In the genomic region with DNA sequence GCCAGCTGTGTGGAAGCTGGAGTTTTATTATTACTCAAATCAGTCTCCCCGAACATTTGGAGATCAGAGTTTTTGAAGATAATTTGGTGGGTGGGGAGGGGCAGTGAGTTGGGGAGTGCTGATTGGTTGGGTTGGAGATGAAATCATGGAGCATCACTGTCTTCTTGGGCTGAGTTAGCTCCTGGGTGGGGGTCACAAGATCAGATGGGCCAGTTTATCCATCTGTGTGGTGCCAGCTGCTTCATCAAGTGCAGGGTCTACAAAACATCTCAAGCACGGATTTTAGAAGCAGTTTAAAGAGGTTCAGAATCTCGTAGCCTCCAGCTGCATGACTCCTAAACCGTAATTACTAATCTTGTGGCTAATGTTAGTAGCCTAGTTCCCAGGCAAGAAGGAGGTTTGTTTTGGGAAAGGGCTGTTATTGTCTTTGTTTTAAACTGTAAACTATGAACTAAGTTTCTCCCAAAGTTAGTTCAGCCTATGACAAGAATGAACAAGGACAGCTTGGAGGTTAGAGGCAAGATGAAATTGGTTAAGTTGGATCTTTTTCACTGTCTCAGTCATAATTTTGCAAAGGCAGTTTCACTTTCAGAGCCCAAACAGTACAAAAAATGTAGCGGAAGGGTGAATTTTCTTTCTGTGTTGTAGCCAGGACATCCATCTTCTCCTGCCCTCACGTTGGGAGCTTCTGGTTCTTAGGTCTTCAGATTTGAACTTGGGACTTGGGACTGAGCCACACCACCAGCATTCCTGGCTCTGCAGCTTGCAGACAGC, we compare ENCODE assay signal across 12 cellular contexts. TPM values are rescaled to one million over a fixed set of nuclear protein-coding genes. Genes with fewer than 3 reads are reported as not detected.
A peak's percentile ranks its signal among the peaks of the same experiment; 100 is the strongest.
DNase-seq lines count a peak whose midpoint lies in the region; ATAC-seq, FAIRE-seq and TF ChIP-seq lines count a peak whose summit lies in the region.
"Had no signal": no experiment of that assay in that cellular context is flagged by ENCODE, and none has a peak within 500 bp of the region (broad histone marks: within the 10 kb centered on the region; RNA-seq: fewer than 3 reads in every experiment).

No MANE protein-coding gene starts in this region.

- peaks cover 27% of the 10 kb centered on the region for H3K4me1 ChIP-seq in A549
- peaks cover 0 to 9% (median 0%) of the 10 kb centered on the region in 3 donors for H3K4me1 ChIP-seq in gastroesophageal sphincter

- POLR2A ChIA-PET in A549 (lab: Yijun Ruan, JAX) = interaction anchor here (0.6 kb wide), 1 partner anchor 905 kb away, joined by 5 read pairs; no protein-coding TSS in a partner anchor

- no peaks in the 10 kb centered on the region for H3K36me3 ChIP-seq in gastroesophageal sphincter

- TF ChIP-seq RAD21 in A549 (conservative IDR thresholded peaks at IDR 0.05 in 1 of 2, IDR thresholded peaks at IDR 0.05 in 1 of 2) = no peak

- DNase-seq in A549 (ENCODE audit: low read depth in 1 of 2, low spot score in 1 of 2) (no peak), OCI-M1 (lab: John Stamatoyannopoulos, UW) (no peak), 8988T (no peak), NCI-H446 treated with DMSO at 0.1 percent for 48 hours (lab: John Stamatoyannopoulos, UW) (no peak)
- no peak for DNase-seq in T-helper 2 cell treated with Interferon-gamma antibody and Interleukin-4, amounts not matched to agents 5 μg/mL and 100 μg/mL, for 36 hours (ENCODE audit: low spot score)
- no peak for DNase-seq in effector CD4-positive, alpha-beta T cell
- DNase-seq: left cardiac atrium, NCI-H1092 had no signal

- H3K36me3 Mint-ChIP-seq in T-helper 2 cell treated with Interferon-gamma antibody and Interleukin-4, amounts not matched to agents 5 μg/mL and 100 μg/mL, for 36 hours (ENCODE audit: low read depth) = no peaks in the 10 kb centered on the region

- H3K27me3 Mint-ChIP-seq in T-helper 2 cell treated with Interferon-gamma antibody and Interleukin-4, amounts not matched to agents 5 μg/mL and 100 μg/mL, for 36 hours (ENCODE audit: low read depth) = peaks cover 8% of the 10 kb centered on the region

- FAIRE-seq in A549 (lab: Jason Lieb, UNC) = no peak
- FAIRE-seq: endothelial cell of umbilical vein had no signal

- ATAC-seq in A549 (no peak), GM18867 (IDR thresholded peaks at IDR 0.05; ENCODE audit: unreplicated experiment) (peak; percentile 59), gastroesophageal sphincter (peak; percentile 28)
- ATAC-seq: left cardiac atrium had no signal

- H3K27ac ChIP-seq in A549 = peak overlapping the region; percentile 44 to 72; a peak in 5 of 6 replicates
- peak overlapping the region; percentile 3 to 69 (median 57) for H3K27ac ChIP-seq in gastroesophageal sphincter
- H3K27ac ChIP-seq: C4-2B had no signal

- no peak overlapping the region for H3K4me2 ChIP-seq in A549

- H3K9me3 Mint-ChIP-seq in T-helper 2 cell treated with Interferon-gamma antibody and Interleukin-4, amounts not matched to agents 5 μg/mL and 100 μg/mL, for 36 hours = no peaks in the 10 kb centered on the region

- WGBS in A549 (ENCODE audit: missing lambda C conversion rate) = 89% methylated on average over 6 of the region's 6 CpGs
- WGBS in gastroesophageal sphincter (ENCODE audit: low coverage in 1 of 2), 2 donors = 23 to 31% methylated on average over 2 to 3 of the region's 6 CpGs

- peaks cover 24% of the 10 kb centered on the region for H3K4me1 Mint-ChIP-seq in T-helper 2 cell treated with Interferon-gamma antibody and Interleukin-4, amounts not matched to agents 5 μg/mL and 100 μg/mL, for 36 hours (ENCODE audit: low read depth)

- H3K4me3 ChIP-seq in A549 (no peak overlapping the region), gastroesophageal sphincter (no peak overlapping the region)

- H3K4me3 Mint-ChIP-seq in T-helper 2 cell treated with Interferon-gamma antibody and Interleukin-4, amounts not matched to agents 5 μg/mL and 100 μg/mL, for 36 hours = no peak overlapping the region

- TF ChIP-seq POLR2A in A549 (IDR thresholded peaks at IDR 0.05; ENCODE audit: low read length) = no peak
- TF ChIP-seq POLR2A in gastroesophageal sphincter (IDR thresholded peaks at IDR 0.05) = no peak

- H3K9me3 ChIP-seq in A549 (no peaks in the 10 kb centered on the region; the same call in 2 of the 3 replicates), gastroesophageal sphincter (no peaks in the 10 kb centered on the region)

- CTCF ChIA-PET in A549 (lab: Yijun Ruan, JAX) = interaction anchor here (0.6 to 1.4 kb wide), 6 partner anchors 12 to 546 kb away, joined by 3 to 5 read pairs (median 3); no protein-coding TSS in a partner anchor

- peak overlapping the region; percentile 1 for H3K27ac Mint-ChIP-seq in T-helper 2 cell treated with Interferon-gamma antibody and Interleukin-4, amounts not matched to agents 5 μg/mL and 100 μg/mL, for 36 hours

- H3K27me3 ChIP-seq in gastroesophageal sphincter = no peaks in the 10 kb centered on the region

- TF ChIP-seq CTCF in A549 (IDR thresholded peaks at IDR 0.05) (no peak), gastroesophageal sphincter (IDR thresholded peaks at IDR 0.05) (no peak)

- TF ChIP-seq EP300 in A549 (IDR thresholded peaks at IDR 0.05) (no peak), gastroesophageal sphincter (IDR thresholded peaks at IDR 0.05) (no peak)

TF ChIP-seq in A549, 52 proteins besides CTCF, POLR2A, EP300 and RAD21:
- TF ChIP-seq RFX5 (IDR thresholded peaks at IDR 0.05) = no peak
- TF ChIP-seq ZFP36 (IDR thresholded peaks at IDR 0.05; ENCODE audit: borderline replicate concordance, partially characterized antibody) = no peak
- TF ChIP-seq KDM5A (IDR thresholded peaks at IDR 0.05) = no peak
- no peak for TF ChIP-seq JUNB (IDR thresholded peaks at IDR 0.05)
- TF ChIP-seq NR3C1 (IDR thresholded peaks at IDR 0.05) = no peak

RNA-seq across cellular contexts. Expression of a gene that starts 43.1 kb away (rescaled TPM):
- polyA plus RNA-seq in A549 (2011; rRNA removed) = 71.5 and 86.8 TPM in 2 replicates
- polyA plus RNA-seq in A549 (2012; cell fraction: cytosol; rRNA removed) = 67.2 and 78.1 TPM in 2 replicates
- 193 and 204 TPM in 2 replicates for polyA plus RNA-seq in A549 (2012; cell fraction: nucleus; rRNA removed)
- 30.5 to 31.9 TPM (median 30.6 TPM) in 3 replicates for polyA plus RNA-seq in A549 (2017; fragmentation: RNase III; extraction: RNeasy Plus Mini Kit Qiagen cat#74134 plus additional on column Dnase treatment)
- polyA minus RNA-seq in A549 (2011; rRNA and poly(A)+ RNA removed) = 384 and 462 TPM in 2 replicates
- total RNA-seq in gastroesophageal sphincter = 100 to 1,000 TPM in 2 of 4 donors, 10 to 100 TPM in 2; 90.3 to 113 (median 105) TPM

Comparison
In these comparisons a context has a peak if more than half of its experiments do, and no peak if none do; other contexts are left out.
1. ATAC-seq: peak in GM18867 (single experiment) and gastroesophageal sphincter (single experiment); none in A549 (0 of 2).